In genomic region chr12:49019435-49020317, GRCh38 we compare ENCODE assay signal across 9 cellular contexts. TPM values are rescaled to one million over a fixed set of nuclear protein-coding genes. Genes with fewer than 3 reads are reported as not detected.
DNase-seq lines count a peak whose midpoint lies in the region; ATAC-seq lines count a peak whose summit lies in the region.
"Had no signal": no experiment of that assay in that cellular context is flagged by ENCODE, and none has a peak within 500 bp of the region (broad histone marks: within the 10 kb centered on the region; RNA-seq: fewer than 3 reads in every experiment).

No MANE protein-coding gene starts in this region.

- peak overlapping the region; percentile 8 for H3K27ac ChIP-seq in cingulate gyrus (ENCODE audit: low read depth, low read length)

- H3K9me3 Mint-ChIP-seq in T-helper 2 cell treated with Interferon-gamma antibody and Interleukin-4, amounts not matched to agents 5 μg/mL and 100 μg/mL, for 36 hours: no peaks in the 10 kb centered on the region

- H3K4me1 Mint-ChIP-seq in T-helper 2 cell treated with Interferon-gamma antibody and Interleukin-4, amounts not matched to agents 5 μg/mL and 100 μg/mL, for 36 hours (ENCODE audit: low read depth): peaks cover 25% of the 10 kb centered on the region

- ATAC-seq in GM21723 (IDR thresholded peaks at IDR 0.05; ENCODE audit: unreplicated experiment) (no peak), GM21390 (IDR thresholded peaks at IDR 0.05; ENCODE audit: unreplicated experiment) (no peak), GM21786 (IDR thresholded peaks at IDR 0.05; ENCODE audit: unreplicated experiment) (no peak)

- H3K36me3 Mint-ChIP-seq in T-helper 2 cell treated with Interferon-gamma antibody and Interleukin-4, amounts not matched to agents 5 μg/mL and 100 μg/mL, for 36 hours (ENCODE audit: low read depth): peaks cover 47% of the 10 kb centered on the region

- peak overlapping the region; percentile 93 for H3K4me3 Mint-ChIP-seq in T-helper 2 cell treated with Interferon-gamma antibody and Interleukin-4, amounts not matched to agents 5 μg/mL and 100 μg/mL, for 36 hours

- peak overlapping the region; percentile 98 for H3K27ac Mint-ChIP-seq in T-helper 2 cell treated with Interferon-gamma antibody and Interleukin-4, amounts not matched to agents 5 μg/mL and 100 μg/mL, for 36 hours

- DNase-seq in DMS53 (lab: John Stamatoyannopoulos, UW) (peak; percentile 67), HuH-7.5 (ENCODE audit: low spot score) (peak; percentile 87), myocyte (ENCODE audit: low read depth) (peak; percentile 66)
- peak; percentile 36 for DNase-seq in T-helper 2 cell treated with Interferon-gamma antibody and Interleukin-4, amounts not matched to agents 5 μg/mL and 100 μg/mL, for 36 hours (ENCODE audit: low spot score)

- no peaks in the 10 kb centered on the region for H3K27me3 Mint-ChIP-seq in T-helper 2 cell treated with Interferon-gamma antibody and Interleukin-4, amounts not matched to agents 5 μg/mL and 100 μg/mL, for 36 hours (ENCODE audit: low read depth)

RNA-seq across cellular contexts. Expression of gene PRKAG1, which starts 1.1 kb away (rescaled TPM):
- total RNA-seq in myocyte: 67.0 and 76.0 TPM in 2 replicates
- 88.8 TPM for polyA plus RNA-seq in myocyte (2012)

RNA-seq across cellular contexts. Expression of gene DDN, which starts 20.5 kb away (rescaled TPM):
- total RNA-seq in myocyte: 3.4 and 12.3 TPM in 2 replicates
- polyA plus RNA-seq in myocyte (2012): 1.1 TPM

RNA-seq across cellular contexts. Expression of gene KMT2D, which starts 40.9 kb away (rescaled TPM):
- total RNA-seq in myocyte: 26.6 and 32.2 TPM in 2 replicates
- 31.0 TPM for polyA plus RNA-seq in myocyte (2012)

RNA-seq across cellular contexts. Expression of gene WNT1, which starts 41.6 kb away (rescaled TPM):
- not detected in 2 replicates for total RNA-seq in myocyte
- not detected for polyA plus RNA-seq in myocyte (2012)
- total RNA-seq: activated CD8-positive, alpha-beta memory T cell treated with anti-CD3 and anti-CD28 coated beads for 36 hours had no signal

RNA-seq across cellular contexts. Expression of gene WNT10B, which starts 48.1 kb away (rescaled TPM):
- 0.83 and 1.4 TPM in 2 replicates for total RNA-seq in myocyte
- 1.2 TPM for polyA plus RNA-seq in myocyte (2012)

Comparison
In these comparisons a context has a peak if more than half of its experiments do, and no peak if none do; other contexts are left out.
1. DNase-seq: peak in every context shown above with its lines; median percentile 87 in HuH-7.5; 67 in DMS53; 66 in myocyte; 36 in T-helper 2 cell treated with Interferon-gamma antibody and Interleukin-4, amounts not matched to agents 5 μg/mL and 100 μg/mL, for 36 hours.